In the genomic region with DNA sequence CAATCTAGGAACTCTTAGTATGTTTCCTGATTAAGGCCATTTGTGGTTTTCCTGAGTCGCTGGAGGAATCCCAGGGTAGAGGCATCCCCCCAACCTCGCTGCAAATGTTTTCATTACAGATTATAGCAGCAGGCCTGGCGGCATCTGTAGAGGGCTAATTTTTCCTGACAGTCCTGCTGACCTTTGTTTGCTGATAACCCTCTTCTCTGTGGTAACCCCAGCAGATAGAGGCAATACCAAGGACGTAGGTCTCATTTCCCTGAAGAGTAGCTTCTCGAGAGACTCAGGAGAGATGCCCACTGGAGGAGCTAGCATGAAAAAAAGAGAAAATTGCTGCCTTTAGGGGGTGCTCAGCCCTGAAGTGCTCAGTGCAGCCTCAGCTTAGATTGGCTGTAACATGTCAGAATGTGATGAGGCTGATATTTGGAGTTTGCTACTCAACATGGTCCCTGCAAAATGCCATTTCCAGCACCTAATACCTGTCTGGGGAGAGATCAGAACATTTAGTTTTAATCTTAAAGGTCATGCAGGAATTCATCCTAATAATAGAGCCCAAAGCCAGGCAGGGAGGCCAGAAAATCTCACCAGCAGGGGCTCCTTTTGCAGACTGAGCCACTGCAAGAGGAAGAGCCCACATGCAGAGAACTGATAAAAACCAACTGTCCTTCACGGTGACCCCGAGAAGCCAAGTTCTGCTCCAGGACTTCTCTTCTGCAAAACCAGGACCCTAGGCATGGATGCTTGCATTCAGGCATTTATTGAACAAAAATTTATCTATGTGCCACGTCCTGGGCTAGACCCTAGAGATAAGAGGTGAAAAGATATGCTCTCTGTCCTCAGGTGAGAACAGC, we compare ENCODE assay signal across 14 cellular contexts.
A peak's percentile ranks its signal among the peaks of the same experiment; 100 is the strongest.
DNase-seq lines count a peak whose midpoint lies in the region; ATAC-seq and TF ChIP-seq lines count a peak whose summit lies in the region.
"Had no signal": no experiment of that assay in that cellular context is flagged by ENCODE, and none has a peak within 500 bp of the region (broad histone marks: within the 10 kb centered on the region; RNA-seq: fewer than 3 reads in every experiment).

No MANE protein-coding gene starts in this region.

- CTCF ChIA-PET in A673 (lab: Charles Lee) = interaction anchor here (1.1 kb wide), 1 partner anchor 244 kb away, joined by 8 read pairs; no protein-coding TSS in a partner anchor

- no peak overlapping the region for H3K4me2 ChIP-seq in hepatocyte

- BruUV-seq in A673 (replicated peaks; lab: Mats Ljungman, UMichigan) = no TSS peak

- peaks cover 4% of the 10 kb centered on the region for H3K27me3 ChIP-seq in A673 (replicated peaks; ENCODE audit: insufficient read depth, low read depth, low read length, poor library complexity)
- no peaks in the 10 kb centered on the region for H3K27me3 ChIP-seq in hepatocyte
- H3K27me3 ChIP-seq in ascending aorta = no peaks in the 10 kb centered on the region

- intact Hi-C loops in A673 (cut with micrococcal nuclease; ENCODE audit: unreplicated experiment) (no loop called here), ascending aorta (cut with DNase I) (no loop called here)

- 50% methylated on average over 8 of the region's 8 CpGs for WGBS in hepatocyte (ENCODE audit: low lambda C conversion rate, missing lambda C conversion rate)

- no peaks in the 10 kb centered on the region for H3K9me2 ChIP-seq in hepatocyte (replicated peaks; ENCODE audit: insufficient read depth)

- no peaks in the 10 kb centered on the region for H3K79me2 ChIP-seq in hepatocyte

- TF ChIP-seq CTCF in A673 (conservative IDR thresholded peaks at IDR 0.05; ENCODE audit: low read depth, low read length) (peak; percentile 41), HFF-Myc (IDR thresholded peaks at IDR 0.05; ENCODE audit: low read depth, low read length, missing control alignments) (peak; percentile 18), hepatocyte (IDR thresholded peaks at IDR 0.05; ENCODE audit: poor library complexity) (peak; percentile 15), ascending aorta (IDR thresholded peaks at IDR 0.05) (no peak)

- H3K4me3 ChIP-seq in A673 (ENCODE audit: low read depth, low read length, poor library complexity, severe bottlenecking) = no peak overlapping the region
- no peak overlapping the region for H3K4me3 ChIP-seq in HFF-Myc (replicated peaks; ENCODE audit: low read depth, low read length)
- no peak overlapping the region for H3K4me3 ChIP-seq in hepatocyte
- H3K4me3 ChIP-seq in ascending aorta = no peak overlapping the region
- H3K4me3 ChIP-seq: prostate gland had no signal

- no peak for ATAC-seq in HG03442 (IDR thresholded peaks at IDR 0.05; ENCODE audit: unreplicated experiment)
- ATAC-seq: stimulated activated effector memory CD8-positive, alpha-beta T cell treated with anti-CD3 and anti-CD28 coated beads, Interleukin-12 subunit alpha, Interleukin-12 subunit beta, amount 100 ng/mL, for 72 hours had no signal

- H3K27ac ChIP-seq in A673 (ENCODE audit: low read depth, low read length, poor library complexity, severe bottlenecking) (no peak overlapping the region), hepatocyte (no peak overlapping the region), ascending aorta (no peak overlapping the region)
- H3K27ac ChIP-seq: prostate gland had no signal

- no peaks in the 10 kb centered on the region for H3K36me3 Mint-ChIP-seq in activated naive CD8-positive, alpha-beta T cell treated with anti-CD3 and anti-CD28 coated beads for 36 hours
- H3K36me3 Mint-ChIP-seq: stimulated activated effector memory CD8-positive, alpha-beta T cell treated with anti-CD3 and anti-CD28 coated beads, Interleukin-12 subunit alpha, Interleukin-12 subunit beta, amount 100 ng/mL, for 72 hours had no signal

- H3K9me3 ChIP-seq in A673 (ENCODE audit: low read depth, low read length, poor library complexity, severe bottlenecking) (no peaks in the 10 kb centered on the region), hepatocyte (ENCODE audit: low read depth) (no peaks in the 10 kb centered on the region), ascending aorta (no peaks in the 10 kb centered on the region)
- H3K9me3 ChIP-seq: prostate gland had no signal

- peaks cover 7% of the 10 kb centered on the region for H3K27me3 Mint-ChIP-seq in activated naive CD8-positive, alpha-beta T cell treated with anti-CD3 and anti-CD28 coated beads for 36 hours

- no peaks in the 10 kb centered on the region for H3K4me1 Mint-ChIP-seq in activated naive CD8-positive, alpha-beta T cell treated with anti-CD3 and anti-CD28 coated beads for 36 hours
- H3K4me1 Mint-ChIP-seq: stimulated activated effector memory CD8-positive, alpha-beta T cell treated with anti-CD3 and anti-CD28 coated beads, Interleukin-12 subunit alpha, Interleukin-12 subunit beta, amount 100 ng/mL, for 72 hours had no signal

- H4K20me1 ChIP-seq in hepatocyte (ENCODE audit: insufficient read depth, poor library complexity, severe bottlenecking) = no peaks in the 10 kb centered on the region

- no peaks in the 10 kb centered on the region for H3K9me3 Mint-ChIP-seq in activated naive CD8-positive, alpha-beta T cell treated with anti-CD3 and anti-CD28 coated beads for 36 hours
- H3K9me3 Mint-ChIP-seq: stimulated activated effector memory CD8-positive, alpha-beta T cell treated with anti-CD3 and anti-CD28 coated beads, Interleukin-12 subunit alpha, Interleukin-12 subunit beta, amount 100 ng/mL, for 72 hours had no signal

- H3K4me1 ChIP-seq in A673 (ENCODE audit: insufficient read depth, low read length, poor library complexity, severe bottlenecking) (no peaks in the 10 kb centered on the region), hepatocyte (ENCODE audit: insufficient read depth) (peaks cover 21% of the 10 kb centered on the region), ascending aorta (no peaks in the 10 kb centered on the region)
- H3K4me1 ChIP-seq: prostate gland had no signal

- no peak overlapping the region for H2AFZ ChIP-seq in hepatocyte

- H3K4me3 Mint-ChIP-seq in activated naive CD8-positive, alpha-beta T cell treated with anti-CD3 and anti-CD28 coated beads for 36 hours = no peak overlapping the region
- H3K4me3 Mint-ChIP-seq: stimulated activated effector memory CD8-positive, alpha-beta T cell treated with anti-CD3 and anti-CD28 coated beads, Interleukin-12 subunit alpha, Interleukin-12 subunit beta, amount 100 ng/mL, for 72 hours had no signal

- peak; percentile 60 for DNase-seq in A673 (ENCODE audit: low spot score)
- DNase-seq in HFF-Myc (ENCODE audit: extremely low read depth, low read depth) = no peak
- peak; percentile 30 for DNase-seq in SK-N-DZ (ENCODE audit: low spot score)
- DNase-seq in hepatocyte (ENCODE audit: low spot score) = no peak
- DNase-seq in ascending aorta (ENCODE audit: low spot score in 2 of 2) = no peak
- no peak for DNase-seq in activated naive CD8-positive, alpha-beta T cell treated with anti-CD3 and anti-CD28 coated beads for 36 hours
- no peak for DNase-seq in NCI-H2196 (lab: John Stamatoyannopoulos, UW; ENCODE audit: unreplicated experiment)
- DNase-seq: activated CD4-positive, alpha-beta T cell treated with anti-CD3 and anti-CD28 coated beads, Interleukin-2, amount 50 U/mL, for 4 hours; activated naive CD4-positive, alpha-beta T cell treated with Interleukin-2 at 50 U/mL for 16 hours; NCI-H2029; stimulated activated CD4-positive, alpha-beta T cell treated with anti-CD3 and anti-CD28 coated beads, Interleukin-1b, Interleukin-23, amount 100 ng/mL, for 48 hours had no signal

- POLR2A ChIA-PET in A673 (lab: Charles Lee; ENCODE audit: low non-redundant PET) = no interaction called here

- H3K27ac Mint-ChIP-seq in activated naive CD8-positive, alpha-beta T cell treated with anti-CD3 and anti-CD28 coated beads for 36 hours = no peak overlapping the region
- H3K27ac Mint-ChIP-seq: stimulated activated effector memory CD8-positive, alpha-beta T cell treated with anti-CD3 and anti-CD28 coated beads, Interleukin-12 subunit alpha, Interleukin-12 subunit beta, amount 100 ng/mL, for 72 hours had no signal

- H3K36me3 ChIP-seq in A673 (ENCODE audit: insufficient read depth, low read length, poor library complexity, severe bottlenecking) (no peaks in the 10 kb centered on the region), hepatocyte (replicated peaks; ENCODE audit: insufficient read depth, low read depth) (no peaks in the 10 kb centered on the region), ascending aorta (no peaks in the 10 kb centered on the region)
- H3K36me3 ChIP-seq: prostate gland had no signal

Comparison
In these comparisons a context has a peak if more than half of its experiments do, and no peak if none do; other contexts are left out.
1. DNase-seq: peak in A673 (single experiment) and SK-N-DZ (single experiment); none in HFF-Myc (single experiment), hepatocyte (single experiment), ascending aorta (0 of 2), activated naive CD8-positive, alpha-beta T cell treated with anti-CD3 and anti-CD28 coated beads for 36 hours (single experiment) and NCI-H2196 (single experiment).
2. CTCF ChIP-seq: peak in A673 (single experiment), HFF-Myc (single experiment) and hepatocyte (single experiment); none in ascending aorta (0 of 3).